Comparison of ENCODE assay signal across 25 cellular contexts in the genomic region with DNA sequence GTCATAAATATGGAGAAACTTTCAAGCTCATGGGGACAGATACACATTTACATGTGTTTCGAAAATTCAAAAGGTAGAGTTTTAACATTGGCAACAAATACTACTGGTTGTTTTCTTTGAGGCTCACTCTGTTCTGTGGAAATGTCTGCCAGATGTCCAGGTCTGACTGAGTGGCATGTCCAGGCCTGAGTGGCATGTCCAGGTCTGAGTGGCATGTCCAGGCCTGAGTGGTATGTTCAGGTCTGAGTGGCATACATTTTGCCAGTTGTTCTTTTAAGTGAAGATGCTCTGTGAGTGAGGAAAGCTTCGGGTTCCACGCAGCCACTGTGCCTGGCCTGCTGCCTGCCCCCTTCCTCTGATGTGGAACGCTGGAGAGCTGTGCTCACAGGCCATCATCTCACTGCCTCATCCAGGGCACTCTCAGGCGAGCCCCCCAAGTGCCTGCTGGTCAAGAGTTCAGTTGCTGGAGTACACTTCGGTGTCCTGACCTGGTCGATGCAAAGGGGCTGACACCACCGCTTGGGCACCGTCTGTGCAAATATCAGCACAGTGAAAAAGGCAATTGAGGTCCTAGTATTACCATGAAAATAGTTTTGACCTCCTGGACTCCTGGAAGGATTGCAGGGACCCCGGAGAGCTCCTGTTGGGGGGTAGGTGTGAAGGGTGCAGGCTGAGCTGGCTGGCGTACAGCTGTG.
DNase-seq lines count a peak whose midpoint lies in the region; ATAC-seq and TF ChIP-seq lines count a peak whose summit lies in the region.
"Had no signal": no experiment of that assay in that cellular context is flagged by ENCODE, and none has a peak within 500 bp of the region (broad histone marks: within the 10 kb centered on the region; RNA-seq: fewer than 3 reads in every experiment).

No MANE protein-coding gene starts in this region.

- no peak for DNase-seq in CD4-positive, alpha-beta T cell
- DNase-seq in RWPE2 (ENCODE audit: low spot score) (no peak), epithelial cell of prostate (ENCODE audit: low read depth, low spot score) (peak; percentile 39), osteoblast (ENCODE audit: insufficient read length, low spot score, missing footprints) (peak; percentile 59), GM19238 (ENCODE audit: insufficient read length, low spot score) (no peak), spleen (no peak)
- DNase-seq: ACHN; activated CD4-positive, CD25-positive, alpha-beta regulatory T cell treated with anti-CD3 and anti-CD28 coated beads, Interleukin-2, amount 50 U/mL, for 72 hours; activated CD8-positive, alpha-beta T cell treated with anti-CD3 and anti-CD28 coated beads, Interleukin-2, amount 10 ng/mL, durations not matched to agents 7 days and 5 days; activated T-cell treated with anti-CD3 and anti-CD28 coated beads for 4 hours; adrenal gland; kidney; lower lobe of right lung; NCI-H2081 treated with DMSO at 0.1 percent for 48 hours; NCI-H524; SJCRH30; stimulated activated CD4-positive, alpha-beta T cell treated with anti-CD3 and anti-CD28 coated beads, Interleukin-1b, Interleukin-23, amount 100 ng/mL, for 48 hours; substantia nigra; T-cell; uterus had no signal

- H3K4me1 ChIP-seq in RWPE2 (ENCODE audit: insufficient read depth, poor library complexity, severe bottlenecking) (peaks cover 14% of the 10 kb centered on the region), osteoblast (ENCODE audit: insufficient read depth, low read length) (peaks cover 8% of the 10 kb centered on the region), spleen (peaks cover 22 to 98% (median 52%) of the 10 kb centered on the region in 6 donors)
- H3K4me1 ChIP-seq: SJCRH30, uterus had no signal

- intact Hi-C loops in CD4-positive, alpha-beta T cell (cut with DNase I, micrococcal nuclease): no loop called here
- intact Hi-C loops in spleen (cut with DNase I; ENCODE audit: low total_unique reads): no loop called here

- H3K27me3 Mint-ChIP-seq in CD4-positive, alpha-beta T cell: no peaks in the 10 kb centered on the region
- H3K27me3 Mint-ChIP-seq: T-cell had no signal

- peaks cover 53% of the 10 kb centered on the region for H4K20me1 ChIP-seq in osteoblast (ENCODE audit: insufficient read depth, low read length)

- H3K9me3 ChIP-seq in CD4-positive, alpha-beta T cell (ENCODE audit: control insufficient read depth, low read length): peaks cover 2% of the 10 kb centered on the region
- H3K9me3 ChIP-seq in RWPE2 (ENCODE audit: severe bottlenecking): no peaks in the 10 kb centered on the region
- H3K9me3 ChIP-seq in osteoblast (ENCODE audit: low read depth, low read length): no peaks in the 10 kb centered on the region
- peaks cover 0 to 6% (median 3%) of the 10 kb centered on the region in 8 donors for H3K9me3 ChIP-seq in spleen
- H3K9me3 ChIP-seq: adrenal gland, lower lobe of right lung, SJCRH30, uterus had no signal

- no peak overlapping the region for H3K27ac ChIP-seq in CD4-positive, alpha-beta T cell (ENCODE audit: low read depth, low read length)
- peak overlapping the region; percentile 64 for H3K27ac ChIP-seq in RWPE2 (ENCODE audit: poor library complexity, severe bottlenecking)
- peak overlapping the region; percentile 50 for H3K27ac ChIP-seq in epithelial cell of prostate
- H3K27ac ChIP-seq in osteoblast (ENCODE audit: low read depth, low read length): no peak overlapping the region
- no peak overlapping the region for H3K27ac ChIP-seq in spleen
- H3K27ac ChIP-seq: adrenal gland; BLaER1 treated with 17β-estradiol and CSF1 and Interleukin-3, amounts not matched to agents 10 nM and 100 nM; coronary artery; lower lobe of right lung; SJCRH30; uterus had no signal

- H3K79me2 ChIP-seq in osteoblast (ENCODE audit: insufficient read depth, low read length): peaks cover 82% of the 10 kb centered on the region

- 87 to 95% (median 91%) methylated on average over 9 to 11 of the region's 11 CpGs for WGBS in spleen, 5 donors

- H2AFZ ChIP-seq in osteoblast (ENCODE audit: low read length): no peak overlapping the region

- no peak for TF ChIP-seq CTCF in CD4-positive, alpha-beta T cell (IDR thresholded peaks at IDR 0.05)
- TF ChIP-seq CTCF in RWPE2 (IDR thresholded peaks at IDR 0.05; ENCODE audit: poor library complexity, severe bottlenecking): no peak
- no peak for TF ChIP-seq CTCF in osteoblast (IDR thresholded peaks at IDR 0.05; ENCODE audit: extremely low read depth, low read depth, low read length)
- no peak for TF ChIP-seq CTCF in spleen (IDR thresholded peaks at IDR 0.05 in 8 of 11, conservative IDR thresholded peaks at IDR 0.05 in 3 of 11)

- no peaks in the 10 kb centered on the region for H3K9me3 Mint-ChIP-seq in CD4-positive, alpha-beta T cell

- no peaks in the 10 kb centered on the region for H3K27me3 ChIP-seq in CD4-positive, alpha-beta T cell (ENCODE audit: control insufficient read depth, insufficient read depth, low read length)
- H3K27me3 ChIP-seq in RWPE2 (ENCODE audit: insufficient read depth, poor library complexity, severe bottlenecking) (no peaks in the 10 kb centered on the region), osteoblast (ENCODE audit: insufficient read depth, low read length) (no peaks in the 10 kb centered on the region), spleen (replicated peaks in 1 of 7) (no peaks in the 10 kb centered on the region)
- H3K27me3 ChIP-seq: adrenal gland; BLaER1 treated with 17β-estradiol and CSF1 and Interleukin-3, amounts not matched to agents 10 nM and 100 nM; SJCRH30; uterus had no signal

- no peak overlapping the region for H3K4me2 ChIP-seq in osteoblast (ENCODE audit: insufficient read depth, low read length)
- H3K4me2 ChIP-seq: BLaER1 treated with 17β-estradiol and CSF1 and Interleukin-3, amounts not matched to agents 10 nM and 100 nM had no signal

- POLR2A ChIA-PET in CD4-positive, alpha-beta T cell (lab: Charles Lee): no interaction called here

- peak overlapping the region; percentile 36 for H3K27ac Mint-ChIP-seq in CD4-positive, alpha-beta T cell
- H3K27ac Mint-ChIP-seq: activated CD8-positive, alpha-beta T cell treated with anti-CD3 and anti-CD28 coated beads, Interleukin-2, amount 10 ng/mL, durations not matched to agents 7 days and 5 days had no signal

- H3K36me3 ChIP-seq in RWPE2 (ENCODE audit: low read depth): peaks cover 13% of the 10 kb centered on the region
- peaks cover 6% of the 10 kb centered on the region for H3K36me3 ChIP-seq in osteoblast (ENCODE audit: insufficient read depth, low read length)
- peaks cover 0 to 43% (median 13%) of the 10 kb centered on the region in 6 donors for H3K36me3 ChIP-seq in spleen
- H3K36me3 ChIP-seq: uterus had no signal

- H3K4me1 Mint-ChIP-seq in CD4-positive, alpha-beta T cell (ENCODE audit: low read depth): peaks cover 68% of the 10 kb centered on the region

- no peak for ATAC-seq in CD4-positive, alpha-beta T cell (ENCODE audit: poor library complexity)
- ATAC-seq in RWPE2 (ENCODE audit: low read depth) (peak; percentile 95), HG03565 (IDR thresholded peaks at IDR 0.05; ENCODE audit: unreplicated experiment) (no peak), GM21619 (IDR thresholded peaks at IDR 0.05; ENCODE audit: unreplicated experiment) (no peak)
- ATAC-seq: activated CD8-positive, alpha-beta T cell treated with anti-CD3 and anti-CD28 coated beads, Interleukin-2, amount 10 ng/mL, durations not matched to agents 7 days and 5 days; lower lobe of right lung; Panc1; T-cell had no signal

- H3K4me3 Mint-ChIP-seq in CD4-positive, alpha-beta T cell: no peak overlapping the region
- H3K4me3 Mint-ChIP-seq: activated CD8-positive, alpha-beta T cell treated with anti-CD3 and anti-CD28 coated beads, Interleukin-2, amount 10 ng/mL, durations not matched to agents 7 days and 5 days; T-cell had no signal

- H3K4me3 ChIP-seq in RWPE2 (ENCODE audit: severe bottlenecking) (no peak overlapping the region), osteoblast (ENCODE audit: insufficient read depth, low read length) (no peak overlapping the region), spleen (no peak overlapping the region)
- H3K4me3 ChIP-seq: adrenal gland; BLaER1 treated with 17β-estradiol and CSF1 and Interleukin-3, amounts not matched to agents 10 nM and 100 nM; coronary artery; lower lobe of right lung; SJCRH30; uterus had no signal

- CTCF ChIA-PET in CD4-positive, alpha-beta T cell (lab: Charles Lee): no interaction called here

- peaks cover 36% of the 10 kb centered on the region for H3K36me3 Mint-ChIP-seq in CD4-positive, alpha-beta T cell (ENCODE audit: low read depth)

- no peak for TF ChIP-seq POLR2A in spleen (IDR thresholded peaks at IDR 0.05)

Comparison
In these comparisons a context has a peak if more than half of its experiments do, and no peak if none do; other contexts are left out.
1. DNase-seq: peak in epithelial cell of prostate (single experiment) and osteoblast (single experiment); none in CD4-positive, alpha-beta T cell (0 of 10), RWPE2 (single experiment), GM19238 (single experiment) and spleen (single experiment).
2. H3K27ac ChIP-seq: peak in RWPE2 (single experiment) and epithelial cell of prostate (single experiment); none in CD4-positive, alpha-beta T cell (single experiment), osteoblast (single experiment) and spleen (0 of 8).